Comparison of ENCODE assay signal across 8 cellular contexts in genomic region chrX:132217203-132218073, GRCh38. TPM values are rescaled to one million over a fixed set of nuclear protein-coding genes. Genes with fewer than 3 reads are reported as not detected.
A peak's percentile ranks its signal among the peaks of the same experiment; 100 is the strongest.
DNase-seq lines count a peak whose midpoint lies in the region; ATAC-seq, FAIRE-seq and TF ChIP-seq lines count a peak whose summit lies in the region.

No MANE protein-coding gene starts in this region.

- peak; percentile 59 for TF ChIP-seq POLR2A in GM18951 (IDR thresholded peaks at IDR 0.05; ENCODE audit: extremely low read depth, insufficient read depth, insufficient read length)

- peak; percentile 66 for ATAC-seq in HG03159 (IDR thresholded peaks at IDR 0.05; ENCODE audit: unreplicated experiment)
- peak; percentile 73 for ATAC-seq in activated B cell treated with CpG ODN at 0.5 μM for 24 hours (ENCODE audit: low read depth)

- peaks cover 31% of the 10 kb centered on the region for H3K36me3 Mint-ChIP-seq in activated B cell treated with CpG ODN at 0.5 μM for 24 hours (ENCODE audit: low read depth)

- H3K27ac ChIP-seq in AG04450 (ENCODE audit: low read depth, low read length) (peak overlapping the region; percentile 68), kidney (ENCODE audit: low read depth in 2 of 2, low read length in 2 of 2) (peak overlapping the region; percentile 89 to 90)

- peaks cover 40% of the 10 kb centered on the region for H3K4me1 Mint-ChIP-seq in activated B cell treated with CpG ODN at 0.5 μM for 24 hours

- H3K27me3 ChIP-seq in AG04450 (ENCODE audit: control insufficient read depth, insufficient read depth, low read length) = no peaks in the 10 kb centered on the region

- H3K27me3 Mint-ChIP-seq in activated B cell treated with CpG ODN at 0.5 μM for 24 hours = no peaks in the 10 kb centered on the region

- H3K4me3 ChIP-seq in AG04450 (ENCODE audit: low read depth, low read length) (peak overlapping the region; percentile 70), cardiac fibroblast (replicated peaks in 1 of 2; ENCODE audit: low read depth in 2 of 2, low read length in 2 of 2) (peak overlapping the region; percentile 56 to 63), kidney (ENCODE audit: low read length in 2 of 2) (peak overlapping the region; percentile 88 to 89)

- H3K4me3 Mint-ChIP-seq in activated B cell treated with CpG ODN at 0.5 μM for 24 hours = peak overlapping the region; percentile 91

- peak overlapping the region; percentile 55 to 87 for H3K9ac ChIP-seq in kidney (ENCODE audit: low read length in 2 of 2)

- CTCF ChIA-PET in AG04450 (lab: Charles Lee) = interaction anchor here (1.9 kb wide), 1 partner anchor 125 kb away, joined by 5 read pairs; no protein-coding TSS in a partner anchor
- CTCF ChIA-PET in activated B cell treated with CpG ODN at 0.5 μM for 24 hours (lab: Charles Lee) = no interaction called here

- in situ Hi-C loops in GM18951 (cut with MboI; ENCODE audit: low sequenced_read_pairs, unreplicated experiment) = loop anchor here (25.0 kb wide), 1 partner anchor 355 kb away; no protein-coding TSS in a partner anchor

- no peak for FAIRE-seq in kidney (lab: Jason Lieb, UNC)

- H3K4me1 ChIP-seq in kidney (ENCODE audit: control insufficient read depth in 1 of 2, insufficient read depth in 1 of 2, low read depth in 1 of 2, low read length in 2 of 2) = peaks cover 4 to 6% of the 10 kb centered on the region in 2 donors

- intact Hi-C loops in activated B cell treated with CpG ODN at 0.5 μM for 24 hours (cut with micrococcal nuclease) (loop anchor here (1.0 to 2.0 kb wide), 4 partner anchors 194 to 272 kb away; partner anchors contain the start of genes MBNL3 and STK26), kidney (cut with DNase I) (no loop called here)

- H3K9me3 Mint-ChIP-seq in activated B cell treated with CpG ODN at 0.5 μM for 24 hours = no peaks in the 10 kb centered on the region

- no peaks in the 10 kb centered on the region for H3K9me3 ChIP-seq in AG04450 (ENCODE audit: control insufficient read depth, insufficient read depth, low read length)
- H3K9me3 ChIP-seq in kidney (ENCODE audit: control insufficient read depth in 1 of 2, low read length in 2 of 2) = no peaks in the 10 kb centered on the region

- POLR2A ChIA-PET in AG04450 (lab: Yijun Ruan, JAX) = no interaction called here
- POLR2A ChIA-PET in activated B cell treated with CpG ODN at 0.5 μM for 24 hours (lab: Charles Lee) = interaction anchor here (0.6 to 3.4 kb wide), 9 partner anchors 8 to 420 kb away, joined by 3 to 24 read pairs (median 6); partner anchors contain the start of genes MBNL3 and STK26

- DNase-seq in AG04450 (ENCODE audit: low read depth, low spot score) (no peak), NCI-H2227 treated with DMSO at 0.1 percent for 48 hours (lab: John Stamatoyannopoulos, UW) (peak; percentile 81), activated B cell treated with CpG ODN at 0.5 μM for 24 hours (peak; percentile 65), cardiac fibroblast (ENCODE audit: low read depth in 2 of 2) (peak; percentile 78 to 88), kidney (peak; percentile 86)
- DNase-seq in stimulated activated CD4-positive, alpha-beta T cell treated with anti-CD3 and anti-CD28 coated beads, Interleukin-15, amount 100 ng/mL, for 24 hours = peak; percentile 77

- TF ChIP-seq CTCF in AG04450 (IDR thresholded peaks at IDR 0.05; ENCODE audit: low read depth, low read length) (no peak), activated B cell treated with CpG ODN at 0.5 μM for 24 hours (IDR thresholded peaks at IDR 0.05) (no peak), cardiac fibroblast (IDR thresholded peaks at IDR 0.05; ENCODE audit: low read depth, low read length) (no peak), kidney (IDR thresholded peaks at IDR 0.05; ENCODE audit: borderline replicate concordance, extremely low read depth, insufficient read depth) (no peak)

- H3K27ac Mint-ChIP-seq in activated B cell treated with CpG ODN at 0.5 μM for 24 hours = peak overlapping the region; percentile 95

- H3K36me3 ChIP-seq in kidney (ENCODE audit: control insufficient read depth in 1 of 2, insufficient read depth in 2 of 2, low read length in 2 of 2) = no peaks in the 10 kb centered on the region

RNA-seq across cellular contexts. Expression of gene RAP2C, which starts 1.8 kb away (rescaled TPM):
- 14.4 and 19.5 TPM in 2 replicates for polyA plus RNA-seq in AG04450 (2011; rRNA removed)
- 16.0 and 16.3 TPM in 2 replicates for polyA minus RNA-seq in AG04450 (2011; rRNA and poly(A)+ RNA removed)
- total RNA-seq in activated B cell treated with CpG ODN at 0.5 μM for 24 hours = 43.8 and 49.8 TPM in 2 replicates
- total RNA-seq in kidney = 22.8 TPM
- 14.2 TPM for polyA plus RNA-seq in kidney (ENCODE audit: insufficient read depth, low read depth, low replicate concordance)
